8 cellular contexts compared by ENCODE assay signal in the genomic region with DNA sequence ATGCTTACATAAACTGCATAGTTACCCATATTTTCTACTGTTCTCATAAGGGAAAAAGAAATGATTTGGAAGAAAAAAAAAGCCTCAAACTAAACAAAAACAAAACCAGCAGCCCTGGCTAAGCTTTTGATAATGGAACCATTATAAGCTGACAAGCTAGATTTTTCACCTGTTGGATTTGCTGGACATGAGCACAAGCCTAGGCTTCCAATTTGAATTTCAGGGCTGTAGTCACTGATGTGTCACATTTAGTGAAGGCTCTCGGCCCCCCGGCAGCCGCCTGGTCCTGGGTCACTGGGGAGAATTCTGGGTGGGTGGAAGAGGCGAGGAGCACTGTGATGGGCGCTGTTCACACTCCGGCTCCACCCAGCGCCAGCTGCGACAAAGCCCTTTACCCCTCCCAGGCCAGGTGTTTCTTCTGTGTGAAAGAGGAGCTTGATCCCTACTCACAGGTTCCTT. TPM values are rescaled to one million over a fixed set of nuclear protein-coding genes. Genes with fewer than 3 reads are reported as not detected.
DNase-seq lines count a peak whose midpoint lies in the region; ATAC-seq, FAIRE-seq and TF ChIP-seq lines count a peak whose summit lies in the region.

No MANE protein-coding gene starts in this region.

- no peaks in the 10 kb centered on the region for H3K9me1 ChIP-seq in keratinocyte (ENCODE audit: control insufficient read depth, extremely low read depth, insufficient read depth, low read length)

- H3K4me3 ChIP-seq in DND-41 (ENCODE audit: low read depth in 1 of 2, low read length in 2 of 2), result peak overlapping the region; percentile 47 to 82; a peak in 3 of 4 replicates
- H3K4me3 ChIP-seq in MM.1S (ENCODE audit: low read length), result peak overlapping the region; percentile 96
- H3K4me3 ChIP-seq in keratinocyte (ENCODE audit: control insufficient read depth in 2 of 3, extremely low read depth in 1 of 3, insufficient read depth in 2 of 3, low read depth in 1 of 3, low read length in 3 of 3), result peak overlapping the region; percentile 64 to 91 (median 82)

- FAIRE-seq in keratinocyte (lab: Jason Lieb, UNC), result no peak

- H3K4me3 Mint-ChIP-seq in activated T-helper 17 cell treated with anti-CD3 and anti-CD28 coated beads, Interleukin-2, amount 50 U/mL, for 72 hours, result peak overlapping the region; percentile 86

- H3K4me1 Mint-ChIP-seq in activated T-helper 17 cell treated with anti-CD3 and anti-CD28 coated beads, Interleukin-2, amount 50 U/mL, for 72 hours, result peaks cover 11% of the 10 kb centered on the region

- peak overlapping the region; percentile 99 for H3K4me2 ChIP-seq in DND-41 (ENCODE audit: insufficient read depth, low read length)
- H3K4me2 ChIP-seq in MM.1S (ENCODE audit: low read depth, low read length), result peak overlapping the region; percentile 98
- peak overlapping the region; percentile 93 for H3K4me2 ChIP-seq in keratinocyte (ENCODE audit: control insufficient read depth, extremely low read depth, insufficient read depth, low read depth, low read length)

- TF ChIP-seq CTCF in DND-41 (IDR thresholded peaks at IDR 0.05; ENCODE audit: borderline replicate concordance, extremely low read depth, low read length, poor library complexity, severe bottlenecking), result no peak
- TF ChIP-seq CTCF in MM.1S (IDR thresholded peaks at IDR 0.05; ENCODE audit: low read length), result no peak
- no peak for TF ChIP-seq CTCF in keratinocyte (optimal IDR thresholded peaks at IDR 0.05 in 1 of 3, IDR thresholded peaks at IDR 0.05 in 1 of 3, conservative IDR thresholded peaks at IDR 0.05 in 1 of 3; ENCODE audit: extremely low read depth in 1 of 3, insufficient read depth in 2 of 3, low read length in 3 of 3)

- H3K9ac ChIP-seq in DND-41 (ENCODE audit: low read depth, low read length), result peak overlapping the region; percentile 74
- peak overlapping the region; percentile 90 for H3K9ac ChIP-seq in MM.1S (ENCODE audit: low read length)
- H3K9ac ChIP-seq in keratinocyte (ENCODE audit: control insufficient read depth, extremely low read depth, insufficient read depth, low read length), result peak overlapping the region; percentile 84

- DNase-seq in DND-41, result no peak
- DNase-seq in MM.1S, result peak; percentile 61
- DNase-seq in keratinocyte (ENCODE audit: low read depth, low spot score), result no peak
- DNase-seq in substantia nigra (lab: John Stamatoyannopoulos, UW), result peak in 1 of 49 donors; percentile 28
- no peak for DNase-seq in NCI-H1048 (lab: John Stamatoyannopoulos, UW)

- no peak overlapping the region for H2AFZ ChIP-seq in DND-41 (ENCODE audit: low read depth, low read length)
- H2AFZ ChIP-seq in MM.1S (ENCODE audit: low read length), result peak overlapping the region; percentile 95; the same call in 1 of the 2 replicates
- peak overlapping the region; percentile 1 for H2AFZ ChIP-seq in keratinocyte (ENCODE audit: control insufficient read depth, low read length)

- ATAC-seq in DND-41 (ENCODE audit: insufficient read depth, low read depth), result no peak
- no peak for ATAC-seq in activated T-helper 17 cell treated with anti-CD3 and anti-CD28 coated beads, Interleukin-2, amount 50 U/mL, for 72 hours (replicated peaks)
- ATAC-seq in HG03139 (IDR thresholded peaks at IDR 0.05; ENCODE audit: unreplicated experiment), result no peak
- no peak for ATAC-seq in GM21717 (IDR thresholded peaks at IDR 0.05; ENCODE audit: unreplicated experiment)

- H3K27ac ChIP-seq in DND-41 (ENCODE audit: low read length), result no peak overlapping the region
- peak overlapping the region; percentile 81; the same call in 1 of the 2 replicates for H3K27ac ChIP-seq in MM.1S (ENCODE audit: low read length)
- H3K27ac ChIP-seq in keratinocyte (ENCODE audit: control insufficient read depth, insufficient read depth, low read length), result no peak overlapping the region
- peak overlapping the region; percentile 77 for H3K27ac ChIP-seq in substantia nigra (ENCODE audit: low read depth, low read length, poor library complexity, severe bottlenecking)

- dilution Hi-C loops in keratinocyte (cut with MboI; ENCODE audit: extremely low pct_ligation_motif_present, low sequenced_read_pairs), result no loop called here

- H3K36me3 ChIP-seq in DND-41 (ENCODE audit: insufficient read depth, low read length), result no peaks in the 10 kb centered on the region
- no peaks in the 10 kb centered on the region for H3K36me3 ChIP-seq in MM.1S (replicated peaks; ENCODE audit: insufficient read depth, low read length)
- no peaks in the 10 kb centered on the region for H3K36me3 ChIP-seq in keratinocyte (ENCODE audit: control insufficient read depth in 2 of 2, extremely low read depth in 1 of 2, insufficient read depth in 2 of 2, low read length in 2 of 2)

- peaks cover 25% of the 10 kb centered on the region for H3F3A ChIP-seq in MM.1S (ENCODE audit: insufficient read depth, low read length)

- peaks cover 13% of the 10 kb centered on the region for H3K36me3 Mint-ChIP-seq in activated T-helper 17 cell treated with anti-CD3 and anti-CD28 coated beads, Interleukin-2, amount 50 U/mL, for 72 hours (ENCODE audit: low read depth)

- H3K27me3 ChIP-seq in DND-41 (ENCODE audit: insufficient read depth, low read length, poor library complexity) (no peaks in the 10 kb centered on the region), MM.1S (replicated peaks; ENCODE audit: insufficient read depth, low read length) (no peaks in the 10 kb centered on the region), keratinocyte (ENCODE audit: control insufficient read depth, extremely low read depth, insufficient read depth, low read length) (no peaks in the 10 kb centered on the region)

- H3K4me1 ChIP-seq in DND-41 (ENCODE audit: insufficient read depth, low read length), result peaks cover 20% of the 10 kb centered on the region
- H3K4me1 ChIP-seq in MM.1S (ENCODE audit: low read length), result peaks cover 10% of the 10 kb centered on the region; the same call in 1 of the 2 replicates
- peaks cover 15% of the 10 kb centered on the region for H3K4me1 ChIP-seq in keratinocyte (ENCODE audit: control insufficient read depth, extremely low read depth, insufficient read depth, low read length)

- H3K79me2 ChIP-seq in DND-41 (ENCODE audit: insufficient read depth, low read length) (no peaks in the 10 kb centered on the region), MM.1S (ENCODE audit: low read length) (no peaks in the 10 kb centered on the region; the same call in 1 of the 2 replicates), keratinocyte (ENCODE audit: control insufficient read depth, insufficient read depth, low read length) (no peaks in the 10 kb centered on the region)

- H4K20me1 ChIP-seq in DND-41 (ENCODE audit: insufficient read depth, low read length), result peaks cover 2% of the 10 kb centered on the region; the same call in 1 of the 2 replicates
- H4K20me1 ChIP-seq in MM.1S (ENCODE audit: insufficient read depth, low read length), result no peaks in the 10 kb centered on the region
- H4K20me1 ChIP-seq in keratinocyte (ENCODE audit: control insufficient read depth, extremely low read depth, insufficient read depth, low read length), result no peaks in the 10 kb centered on the region

- H3K9me2 ChIP-seq in MM.1S (replicated peaks; ENCODE audit: insufficient read depth, low read length), result no peaks in the 10 kb centered on the region

- H3K27me3 Mint-ChIP-seq in activated T-helper 17 cell treated with anti-CD3 and anti-CD28 coated beads, Interleukin-2, amount 50 U/mL, for 72 hours, result no peaks in the 10 kb centered on the region

- H3K9me3 Mint-ChIP-seq in activated T-helper 17 cell treated with anti-CD3 and anti-CD28 coated beads, Interleukin-2, amount 50 U/mL, for 72 hours, result no peaks in the 10 kb centered on the region

- peak overlapping the region; percentile 89 for H3K27ac Mint-ChIP-seq in activated T-helper 17 cell treated with anti-CD3 and anti-CD28 coated beads, Interleukin-2, amount 50 U/mL, for 72 hours

- H3K9me3 ChIP-seq in DND-41 (ENCODE audit: insufficient read depth, low read length, severe bottlenecking) (no peaks in the 10 kb centered on the region), MM.1S (replicated peaks; ENCODE audit: insufficient read depth, low read length) (no peaks in the 10 kb centered on the region), keratinocyte (ENCODE audit: control insufficient read depth, low read depth, low read length) (no peaks in the 10 kb centered on the region)

RNA-seq across cellular contexts. Expression of gene FBXL22, which starts 4.6 kb away (rescaled TPM):
- total RNA-seq in activated T-helper 17 cell treated with anti-CD3 and anti-CD28 coated beads, Interleukin-2, amount 50 U/mL, for 72 hours, result under 1 TPM; 0.43 to 0.74 TPM
- polyA plus RNA-seq in keratinocyte, result 0.04 TPM in 2 of 3 replicates, not detected in the other
- not detected for polyA plus RNA-seq in keratinocyte (2011; ENCODE audit: low read depth)
- polyA plus RNA-seq in keratinocyte (2011; cell fraction: cytosol; rRNA removed), result 0.05 TPM in 1 of 2 replicates, not detected in the other
- polyA plus RNA-seq in keratinocyte (2011; cell fraction: nucleus; rRNA removed), result 0.06 and 0.11 TPM in 2 replicates
- 0.17 TPM in 2 replicates for polyA plus RNA-seq in keratinocyte (2012; ENCODE audit: low replicate concordance)
- polyA minus RNA-seq in keratinocyte, result 0.10 to 0.13 TPM in 2 of 3 replicates, not detected in the other
- not detected for polyA minus RNA-seq in keratinocyte (2011; cell fraction: cytosol; rRNA and poly(A)+ RNA removed)
- polyA minus RNA-seq in keratinocyte (2011; cell fraction: nucleus; rRNA and poly(A)+ RNA removed), result 0.21 and 0.23 TPM in 2 replicates

Comparison
In these comparisons a context has a peak if more than half of its experiments do, and no peak if none do; other contexts are left out.
1. H3K27ac ChIP-seq: peak in MM.1S (single experiment) and substantia nigra (single experiment); none in DND-41 (single experiment) and keratinocyte (single experiment).
2. Peak in every context shown above with its lines, with median percentiles within 50 percentile points of each other: H3K4me2 ChIP-seq, H3K4me3 ChIP-seq and H3K9ac ChIP-seq.